8 cellular contexts compared by ENCODE assay signal in the genomic region with DNA sequence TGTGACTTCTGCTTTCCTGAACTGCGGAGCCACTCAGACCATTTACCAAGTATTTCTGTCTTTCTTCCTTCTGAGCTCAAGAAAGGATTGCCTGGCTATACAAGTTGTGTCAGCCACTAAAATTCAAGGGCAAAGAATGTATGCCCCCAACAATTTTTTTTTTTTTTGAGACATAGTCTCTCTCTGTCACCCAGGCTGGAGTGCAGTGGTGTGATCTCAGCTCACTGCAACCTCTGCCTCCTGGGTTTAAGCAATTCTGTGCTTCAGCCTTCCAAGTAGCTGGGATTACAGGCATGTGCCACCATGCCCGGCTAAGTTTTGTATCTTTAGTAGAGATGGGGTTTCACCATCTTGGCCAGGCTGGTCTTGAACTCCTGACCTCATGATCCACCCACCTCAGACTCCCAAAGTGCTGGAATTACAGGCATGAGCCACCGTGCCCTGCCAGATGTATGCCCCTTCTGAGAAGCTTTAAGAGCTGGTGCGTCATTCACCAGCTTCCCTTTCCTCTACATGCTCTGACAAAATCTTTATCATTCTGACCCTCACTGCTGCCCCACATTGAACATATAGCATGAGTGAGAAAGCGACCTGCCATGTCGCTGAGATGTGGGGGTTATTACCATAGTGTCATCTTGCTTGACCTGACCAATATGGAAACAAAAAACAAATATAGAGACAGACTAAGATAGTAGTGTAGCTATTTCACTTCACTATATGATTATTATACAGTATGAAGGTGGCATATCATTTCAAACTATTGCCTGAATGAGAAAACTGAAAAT.
DNase-seq lines count a peak whose midpoint lies in the region; ATAC-seq, FAIRE-seq and TF ChIP-seq lines count a peak whose summit lies in the region.
"Not testable (repeated sequence)": the region's sequence is repeated elsewhere in the genome, so short reads cannot be mapped to it uniquely, and the experiment has no call there.

No MANE protein-coding gene starts in this region.

- TF ChIP-seq EP300 in A549 (IDR thresholded peaks at IDR 0.05) = not testable (repeated sequence)

- not testable (repeated sequence) for H3K27me3 Mint-ChIP-seq in activated CD4-positive, alpha-beta memory T cell treated with anti-CD3 and anti-CD28 coated beads for 36 hours

- not testable (repeated sequence) for TF ChIP-seq CTCF in A549 (IDR thresholded peaks at IDR 0.05); PC-9 (conservative IDR thresholded peaks at IDR 0.05); ascending aorta (IDR thresholded peaks at IDR 0.05); esophagus squamous epithelium (IDR thresholded peaks at IDR 0.05); left lung (IDR thresholded peaks at IDR 0.05)

- not testable (repeated sequence) for H3K4me1 Mint-ChIP-seq in activated CD4-positive, alpha-beta memory T cell treated with anti-CD3 and anti-CD28 coated beads for 36 hours (ENCODE audit: low read depth)

- not testable (repeated sequence) for H2AFZ ChIP-seq in PC-9

- POLR2A ChIA-PET in A549 (lab: Yijun Ruan, JAX) (interaction anchor here (0.5 to 1.1 kb wide), 4 partner anchors 10 to 132 kb away, joined by 3 to 4 read pairs (median 3); no protein-coding TSS in a partner anchor), PC-9 (lab: Charles Lee; ENCODE audit: unreplicated experiment) (interaction anchor here (0.5 to 0.7 kb wide), 2 partner anchors 43 to 1007 kb away, joined by 5 to 12 read pairs; no protein-coding TSS in a partner anchor)
- POLR2A ChIA-PET in activated CD4-positive, alpha-beta memory T cell treated with anti-CD3 and anti-CD28 coated beads for 36 hours (lab: Charles Lee) = interaction anchor here (0.6 to 1.2 kb wide), 3 partner anchors 62 to 511 kb away, joined by 4 to 5 read pairs (median 4); no protein-coding TSS in a partner anchor

- 60% methylated on average over 6 of the region's 6 CpGs for WGBS in A549 (ENCODE audit: missing lambda C conversion rate)
- 49 to 52% methylated on average over 6 of the region's 6 CpGs for WGBS in esophagus squamous epithelium, 2 donors

- intact Hi-C loops in PC-9 (cut with micrococcal nuclease; ENCODE audit: unreplicated experiment); esophagus squamous epithelium (cut with DNase I); left lung (cut with DNase I): not testable (repeated sequence)
- intact Hi-C loops in activated CD4-positive, alpha-beta memory T cell treated with anti-CD3 and anti-CD28 coated beads for 36 hours (cut with micrococcal nuclease) = loop anchor here (10.0 kb wide), 1 partner anchor 63 kb away; no protein-coding TSS in a partner anchor
- intact Hi-C loops in ascending aorta (cut with DNase I) = loop anchor here (2.0 to 10.0 kb wide), 3 partner anchors 67 to 373 kb away; no protein-coding TSS in a partner anchor

- TF ChIP-seq RAD21 in A549 (conservative IDR thresholded peaks at IDR 0.05 in 1 of 2, IDR thresholded peaks at IDR 0.05 in 1 of 2) = not testable (repeated sequence)

- peaks cover 45% of the 10 kb centered on the region for H3K4me1 ChIP-seq in A549
- peaks cover 53% of the 10 kb centered on the region for H3K4me1 ChIP-seq in PC-9 (replicated peaks; ENCODE audit: insufficient read depth)
- H3K4me1 ChIP-seq in ascending aorta = peaks cover 8 to 35% of the 10 kb centered on the region in 2 donors
- peaks cover 0 to 24% (median 12%) of the 10 kb centered on the region in 3 donors for H3K4me1 ChIP-seq in esophagus squamous epithelium
- H3K4me1 ChIP-seq in left lung = not testable (repeated sequence)

- H3F3A ChIP-seq in PC-9 (ENCODE audit: insufficient read depth, low read depth) = peaks cover 21% of the 10 kb centered on the region

- CTCF ChIA-PET in A549 (lab: Yijun Ruan, JAX) (interaction anchor here (0.7 to 1.1 kb wide), 6 partner anchors 10 to 142 kb away, joined by 3 to 5 read pairs (median 3); no protein-coding TSS in a partner anchor), PC-9 (lab: Charles Lee) (interaction anchor here (0.5 to 0.7 kb wide), 3 partner anchors 69 to 810 kb away, joined by 3 to 4 read pairs (median 3); no protein-coding TSS in a partner anchor)
- CTCF ChIA-PET in activated CD4-positive, alpha-beta memory T cell treated with anti-CD3 and anti-CD28 coated beads for 36 hours (lab: Charles Lee) = interaction anchor here (0.6 to 2.3 kb wide), 4 partner anchors 22 to 1755 kb away, joined by 3 to 6 read pairs (median 4); no protein-coding TSS in a partner anchor

- H3K4me3 ChIP-seq in A549, PC-9, ascending aorta, esophagus squamous epithelium, left lung: not testable (repeated sequence)

- H3K9me3 ChIP-seq in A549; PC-9 (ENCODE audit: insufficient read depth, low read depth); ascending aorta; esophagus squamous epithelium; left lung: not testable (repeated sequence)

- H3K36me3 Mint-ChIP-seq in activated CD4-positive, alpha-beta memory T cell treated with anti-CD3 and anti-CD28 coated beads for 36 hours = not testable (repeated sequence)

- H3K9me3 Mint-ChIP-seq in activated CD4-positive, alpha-beta memory T cell treated with anti-CD3 and anti-CD28 coated beads for 36 hours = not testable (repeated sequence)

- H3K27ac ChIP-seq in A549 = peak overlapping the region; percentile 70 to 78
- peak overlapping the region; percentile 72 for H3K27ac ChIP-seq in PC-9
- H3K27ac ChIP-seq in ascending aorta = peak overlapping the region; percentile 49 to 50
- peak overlapping the region in 3 of 4 donors; percentile 7 to 38 (median 34) for H3K27ac ChIP-seq in esophagus squamous epithelium
- H3K27ac ChIP-seq in left lung = peak overlapping the region in 1 of 2 donors; percentile 46

- H3K27me3 ChIP-seq in PC-9 (ENCODE audit: insufficient read depth, low read depth); ascending aorta; esophagus squamous epithelium; left lung: not testable (repeated sequence)

- not testable (repeated sequence) for TF ChIP-seq POLR2A in A549 (IDR thresholded peaks at IDR 0.05; ENCODE audit: low read length); esophagus squamous epithelium (IDR thresholded peaks at IDR 0.05)

- not testable (repeated sequence) for H3K4me3 Mint-ChIP-seq in activated CD4-positive, alpha-beta memory T cell treated with anti-CD3 and anti-CD28 coated beads for 36 hours

- BruUV-seq in PC-9 (replicated peaks; lab: Mats Ljungman, UMichigan) = not testable (repeated sequence)

- H3K79me2 ChIP-seq in PC-9 (ENCODE audit: low read depth) = not testable (repeated sequence)

- H3K9me2 ChIP-seq in PC-9 (ENCODE audit: insufficient read depth) = not testable (repeated sequence)

- not testable (repeated sequence) for H3K27ac Mint-ChIP-seq in activated CD4-positive, alpha-beta memory T cell treated with anti-CD3 and anti-CD28 coated beads for 36 hours

- ATAC-seq in A549 (peak; percentile 43 to 53; a peak in 5 of 6 replicates), left lung (peak; percentile 13)

- FAIRE-seq in A549 (lab: Jason Lieb, UNC) = not testable (repeated sequence)

- not testable (repeated sequence) for H3K36me3 ChIP-seq in PC-9 (ENCODE audit: low read depth); ascending aorta; esophagus squamous epithelium; left lung

- not testable (repeated sequence) for DNase-seq in A549 (ENCODE audit: low read depth in 1 of 2, low spot score in 1 of 2); PC-9; ascending aorta (ENCODE audit: low spot score in 2 of 2); esophagus squamous epithelium (lab: John Stamatoyannopoulos, UW); left lung
- DNase-seq in HS-5 (ENCODE audit: low read depth) = peak; percentile 96
- peak; percentile 45 for DNase-seq in activated CD4-positive, alpha-beta memory T cell treated with anti-CD3 and anti-CD28 coated beads for 36 hours
- DNase-seq in stimulated activated CD4-positive, alpha-beta T cell treated with anti-CD3 and anti-CD28 coated beads, Interleukin-15, amount 100 ng/mL, for 48 hours (ENCODE audit: low read depth in 2 of 2) = peak; percentile 5

- H4K20me1 ChIP-seq in PC-9 (ENCODE audit: insufficient read depth) = not testable (repeated sequence)

- H3K4me2 ChIP-seq in A549 = peak overlapping the region; percentile 63
- H3K4me2 ChIP-seq in PC-9 = peak overlapping the region; percentile 52
